5 cellular contexts compared by ENCODE assay signal in genomic region chr2:62126239-62126638, GRCh38.
DNase-seq lines count a peak whose midpoint lies in the region; ATAC-seq and TF ChIP-seq lines count a peak whose summit lies in the region.
"Not testable (repeated sequence)": the region's sequence is repeated elsewhere in the genome, so short reads cannot be mapped to it uniquely, and the experiment has no call there.

No MANE protein-coding gene starts in this region.

- not testable (repeated sequence) for H3K36me3 ChIP-seq in DOHH2 (ENCODE audit: control insufficient read depth, low read length)

- not testable (repeated sequence) for H3K27me3 Mint-ChIP-seq in activated naive CD8-positive, alpha-beta T cell treated with anti-CD3 and anti-CD28 coated beads for 36 hours; natural killer cell (ENCODE audit: low read depth in 2 of 2); stimulated activated memory B cell treated with anti-CD40 and anti-IgM and Interleukin-4, amounts not matched to agents 10 μg/mL and 1 μg/mL and 100 μg/mL, for 72 hours

- TF ChIP-seq CTCF in DOHH2 (IDR thresholded peaks at IDR 0.05; ENCODE audit: low read depth, low read length, poor library complexity, severe bottlenecking); natural killer cell (IDR thresholded peaks at IDR 0.05): not testable (repeated sequence)

- H3K4me1 Mint-ChIP-seq in activated naive CD8-positive, alpha-beta T cell treated with anti-CD3 and anti-CD28 coated beads for 36 hours, result not testable (repeated sequence)
- peaks cover 24 to 31% of the 10 kb centered on the region in 2 donors for H3K4me1 Mint-ChIP-seq in natural killer cell
- H3K4me1 Mint-ChIP-seq in stimulated activated memory B cell treated with anti-CD40 and anti-IgM and Interleukin-4, amounts not matched to agents 10 μg/mL and 1 μg/mL and 100 μg/mL, for 72 hours, result peaks cover 41% of the 10 kb centered on the region

- H3K27me3 ChIP-seq in DOHH2 (ENCODE audit: control insufficient read depth, low read length), result not testable (repeated sequence)

- not testable (repeated sequence) for H3K9me3 Mint-ChIP-seq in activated naive CD8-positive, alpha-beta T cell treated with anti-CD3 and anti-CD28 coated beads for 36 hours; natural killer cell; stimulated activated memory B cell treated with anti-CD40 and anti-IgM and Interleukin-4, amounts not matched to agents 10 μg/mL and 1 μg/mL and 100 μg/mL, for 72 hours

- not testable (repeated sequence) for H3K9me2 ChIP-seq in DOHH2 (replicated peaks; ENCODE audit: control insufficient read depth, low read length)

- H3K27ac ChIP-seq in DOHH2 (ENCODE audit: low read depth, low read length), result not testable (repeated sequence)

- H4K20me1 ChIP-seq in DOHH2 (ENCODE audit: control insufficient read depth, insufficient read depth, low read depth, low read length), result not testable (repeated sequence)

- H3K36me3 Mint-ChIP-seq in activated naive CD8-positive, alpha-beta T cell treated with anti-CD3 and anti-CD28 coated beads for 36 hours; natural killer cell; stimulated activated memory B cell treated with anti-CD40 and anti-IgM and Interleukin-4, amounts not matched to agents 10 μg/mL and 1 μg/mL and 100 μg/mL, for 72 hours: not testable (repeated sequence)

- H3K27ac Mint-ChIP-seq in activated naive CD8-positive, alpha-beta T cell treated with anti-CD3 and anti-CD28 coated beads for 36 hours, result peak overlapping the region; percentile 8
- peak overlapping the region; percentile 4 to 11 for H3K27ac Mint-ChIP-seq in natural killer cell
- peak overlapping the region; percentile 23 for H3K27ac Mint-ChIP-seq in stimulated activated memory B cell treated with anti-CD40 and anti-IgM and Interleukin-4, amounts not matched to agents 10 μg/mL and 1 μg/mL and 100 μg/mL, for 72 hours

- H3K9me3 ChIP-seq in DOHH2 (ENCODE audit: control insufficient read depth, insufficient read depth, low read length), result not testable (repeated sequence)

- ATAC-seq in natural killer cell; stimulated activated memory B cell treated with anti-CD40 and anti-IgM and Interleukin-4, amounts not matched to agents 10 μg/mL and 1 μg/mL and 100 μg/mL, for 72 hours: not testable (repeated sequence)

- peak overlapping the region; percentile 18; the same call in 1 of the 2 replicates for H3K4me2 ChIP-seq in DOHH2 (ENCODE audit: low read length)

- intact Hi-C loops in natural killer cell (cut with micrococcal nuclease), result not testable (repeated sequence)

- peaks cover 58% of the 10 kb centered on the region for H3K4me1 ChIP-seq in DOHH2 (ENCODE audit: control insufficient read depth, low read length)

- not testable (repeated sequence) for H3K4me3 ChIP-seq in DOHH2 (ENCODE audit: low read length)

- H3K4me3 Mint-ChIP-seq in activated naive CD8-positive, alpha-beta T cell treated with anti-CD3 and anti-CD28 coated beads for 36 hours; natural killer cell; stimulated activated memory B cell treated with anti-CD40 and anti-IgM and Interleukin-4, amounts not matched to agents 10 μg/mL and 1 μg/mL and 100 μg/mL, for 72 hours: not testable (repeated sequence)

- peaks cover 16% of the 10 kb centered on the region for H3F3A ChIP-seq in DOHH2 (ENCODE audit: control insufficient read depth, insufficient read depth)

- DNase-seq in NCI-H526 (lab: John Stamatoyannopoulos, UW), result peak; percentile 27 to 40
- not testable (repeated sequence) for DNase-seq in activated naive CD8-positive, alpha-beta T cell treated with anti-CD3 and anti-CD28 coated beads for 36 hours; natural killer cell

- H3K79me2 ChIP-seq in DOHH2 (ENCODE audit: control insufficient read depth, low read length), result not testable (repeated sequence)
